Comparison of ENCODE assay signal across 1 cellular context in the genomic region with DNA sequence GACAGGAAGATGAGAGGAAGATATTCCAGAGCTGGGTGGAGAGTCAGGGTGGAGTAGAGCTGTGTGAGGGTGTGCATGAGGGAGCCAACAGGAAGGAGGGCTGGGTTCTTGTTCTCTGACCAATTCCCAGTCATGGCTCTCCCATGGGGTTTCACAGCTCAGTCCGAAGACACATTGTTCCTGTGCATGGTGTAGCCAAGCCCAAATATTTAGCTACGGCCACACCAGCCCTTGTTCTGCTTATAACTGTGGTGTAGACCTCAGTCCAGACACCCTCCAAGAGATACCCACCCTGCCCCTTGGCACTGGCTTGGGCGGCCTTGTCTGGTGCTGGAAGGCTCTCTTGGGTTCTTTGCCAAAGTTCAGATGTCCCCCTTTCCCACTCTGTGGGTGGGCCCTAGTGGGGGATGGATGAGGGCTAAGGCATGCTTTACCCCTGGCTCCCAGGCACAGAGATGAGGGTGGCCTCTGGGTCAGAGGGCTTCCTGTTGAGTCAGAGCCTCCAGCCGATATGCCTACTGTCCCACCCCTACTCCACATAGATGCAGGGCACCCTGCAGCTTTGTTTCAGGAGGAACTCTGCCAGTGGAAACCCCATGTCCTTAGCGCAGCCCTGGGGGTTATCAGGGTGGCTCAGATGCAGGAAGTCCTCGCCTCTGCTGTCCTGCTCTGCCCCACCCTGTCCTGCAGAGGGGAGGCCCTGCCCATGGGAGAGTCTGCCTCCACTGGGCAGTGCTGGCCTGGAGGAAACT.
TF ChIP-seq lines count a peak whose summit lies in the region.

No MANE protein-coding gene starts in this region.

TF ChIP-seq in GM23338, 12 proteins besides CTCF, POLR2A, EP300 and RAD21 (continued from another document):
- TF ChIP-seq, protein P1, sequence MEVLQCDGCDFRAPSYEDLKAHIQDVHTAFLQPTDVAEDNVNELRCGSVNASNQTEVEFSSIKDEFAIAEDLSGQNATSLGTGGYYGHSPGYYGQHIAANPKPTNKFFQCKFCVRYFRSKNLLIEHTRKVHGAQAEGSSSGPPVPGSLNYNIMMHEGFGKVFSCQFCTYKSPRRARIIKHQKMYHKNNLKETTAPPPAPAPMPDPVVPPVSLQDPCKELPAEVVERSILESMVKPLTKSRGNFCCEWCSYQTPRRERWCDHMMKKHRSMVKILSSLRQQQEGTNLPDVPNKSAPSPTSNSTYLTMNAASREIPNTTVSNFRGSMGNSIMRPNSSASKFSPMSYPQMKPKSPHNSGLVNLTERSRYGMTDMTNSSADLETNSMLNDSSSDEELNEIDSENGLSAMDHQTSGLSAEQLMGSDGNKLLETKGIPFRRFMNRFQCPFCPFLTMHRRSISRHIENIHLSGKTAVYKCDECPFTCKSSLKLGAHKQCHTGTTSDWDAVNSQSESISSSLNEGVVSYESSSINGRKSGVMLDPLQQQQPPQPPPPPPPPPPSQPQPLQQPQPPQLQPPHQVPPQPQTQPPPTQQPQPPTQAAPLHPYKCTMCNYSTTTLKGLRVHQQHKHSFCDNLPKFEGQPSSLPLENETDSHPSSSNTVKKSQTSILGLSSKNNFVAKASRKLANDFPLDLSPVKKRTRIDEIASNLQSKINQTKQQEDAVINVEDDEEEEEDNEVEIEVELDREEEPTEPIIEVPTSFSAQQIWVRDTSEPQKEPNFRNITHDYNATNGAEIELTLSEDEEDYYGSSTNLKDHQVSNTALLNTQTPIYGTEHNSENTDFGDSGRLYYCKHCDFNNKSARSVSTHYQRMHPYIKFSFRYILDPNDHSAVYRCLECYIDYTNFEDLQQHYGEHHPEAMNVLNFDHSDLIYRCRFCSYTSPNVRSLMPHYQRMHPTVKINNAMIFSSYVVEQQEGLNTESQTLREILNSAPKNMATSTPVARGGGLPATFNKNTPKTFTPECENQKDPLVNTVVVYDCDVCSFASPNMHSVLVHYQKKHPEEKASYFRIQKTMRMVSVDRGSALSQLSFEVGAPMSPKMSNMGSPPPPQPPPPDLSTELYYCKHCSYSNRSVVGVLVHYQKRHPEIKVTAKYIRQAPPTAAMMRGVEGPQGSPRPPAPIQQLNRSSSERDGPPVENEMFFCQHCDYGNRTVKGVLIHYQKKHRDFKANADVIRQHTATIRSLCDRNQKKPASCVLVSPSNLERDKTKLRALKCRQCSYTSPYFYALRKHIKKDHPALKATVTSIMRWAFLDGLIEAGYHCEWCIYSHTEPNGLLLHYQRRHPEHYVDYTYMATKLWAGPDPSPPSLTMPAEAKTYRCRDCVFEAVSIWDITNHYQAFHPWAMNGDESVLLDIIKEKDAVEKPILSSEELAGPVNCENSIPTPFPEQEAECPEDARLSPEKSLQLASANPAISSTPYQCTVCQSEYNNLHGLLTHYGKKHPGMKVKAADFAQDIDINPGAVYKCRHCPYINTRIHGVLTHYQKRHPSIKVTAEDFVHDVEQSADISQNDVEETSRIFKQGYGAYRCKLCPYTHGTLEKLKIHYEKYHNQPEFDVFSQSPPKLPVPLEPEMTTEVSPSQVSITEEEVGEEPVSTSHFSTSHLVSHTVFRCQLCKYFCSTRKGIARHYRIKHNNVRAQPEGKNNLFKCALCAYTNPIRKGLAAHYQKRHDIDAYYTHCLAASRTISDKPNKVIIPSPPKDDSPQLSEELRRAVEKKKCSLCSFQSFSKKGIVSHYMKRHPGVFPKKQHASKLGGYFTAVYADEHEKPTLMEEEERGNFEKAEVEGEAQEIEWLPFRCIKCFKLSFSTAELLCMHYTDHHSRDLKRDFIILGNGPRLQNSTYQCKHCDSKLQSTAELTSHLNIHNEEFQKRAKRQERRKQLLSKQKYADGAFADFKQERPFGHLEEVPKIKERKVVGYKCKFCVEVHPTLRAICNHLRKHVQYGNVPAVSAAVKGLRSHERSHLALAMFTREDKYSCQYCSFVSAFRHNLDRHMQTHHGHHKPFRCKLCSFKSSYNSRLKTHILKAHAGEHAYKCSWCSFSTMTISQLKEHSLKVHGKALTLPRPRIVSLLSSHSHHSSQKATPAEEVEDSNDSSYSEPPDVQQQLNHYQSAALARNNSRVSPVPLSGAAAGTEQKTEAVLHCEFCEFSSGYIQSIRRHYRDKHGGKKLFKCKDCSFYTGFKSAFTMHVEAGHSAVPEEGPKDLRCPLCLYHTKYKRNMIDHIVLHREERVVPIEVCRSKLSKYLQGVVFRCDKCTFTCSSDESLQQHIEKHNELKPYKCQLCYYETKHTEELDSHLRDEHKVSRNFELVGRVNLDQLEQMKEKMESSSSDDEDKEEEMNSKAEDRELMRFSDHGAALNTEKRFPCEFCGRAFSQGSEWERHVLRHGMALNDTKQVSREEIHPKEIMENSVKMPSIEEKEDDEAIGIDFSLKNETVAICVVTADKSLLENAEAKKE (CRISPR knock-in tag; IDR thresholded peaks at IDR 0.05): no peak
- TF ChIP-seq STAT1 (IDR thresholded peaks at IDR 0.05; ENCODE audit: unreplicated experiment): no peak
